In genomic region chr20:44683263-44684046, GRCh38 we compare ENCODE assay signal across 8 cellular contexts. TPM values are rescaled to one million over a fixed set of nuclear protein-coding genes. Genes with fewer than 3 reads are reported as not detected.
DNase-seq lines count a peak whose midpoint lies in the region; ATAC-seq, FAIRE-seq and TF ChIP-seq lines count a peak whose summit lies in the region.

No MANE protein-coding gene starts in this region.

- ATAC-seq in HG02938 (IDR thresholded peaks at IDR 0.05; ENCODE audit: unreplicated experiment) (no peak), GM19395 (IDR thresholded peaks at IDR 0.05; ENCODE audit: unreplicated experiment) (no peak)

- H3K4me1 ChIP-seq in HEK293 (ENCODE audit: control insufficient read depth, insufficient read depth, low read length), result no peaks in the 10 kb centered on the region; the same call in 1 of the 2 replicates

- H3K9me3 ChIP-seq in HEK293 (ENCODE audit: control insufficient read depth, insufficient read depth, low read depth, low read length), result no peaks in the 10 kb centered on the region

- H3K36me3 ChIP-seq in HEK293 (ENCODE audit: control insufficient read depth in 2 of 2, insufficient read depth in 1 of 2, low read length in 2 of 2), result no peaks in the 10 kb centered on the region

- CTCF ChIA-PET in HEK293 (lab: Yijun Ruan, JAX), result interaction anchor here (0.5 to 7.6 kb wide), 46 partner anchors 9 to 566 kb away, joined by 3 to 208 read pairs (median 4); partner anchors contain the start of genes CCN5 and KCNK15

- H3K27ac ChIP-seq in HEK293 (ENCODE audit: extremely low read depth, low read depth, low read length), result no peak overlapping the region

- FAIRE-seq in D721Med (lab: Jason Lieb, UNC), result no peak

- DNase-seq in D721Med (ENCODE audit: insufficient read length, low spot score) (peak; percentile 66), NCI-H69 (lab: John Stamatoyannopoulos, UW) (peak; percentile 67), fibroblast of the aortic adventitia (ENCODE audit: low read depth) (no peak), renal cortical epithelial cell (ENCODE audit: low read depth) (peak; percentile 53)
- DNase-seq in activated CD8-positive, alpha-beta memory T cell treated with anti-CD3 and anti-CD28 coated beads, Interleukin-2, amount 50 U/mL, for 1 hour (ENCODE audit: extremely low read depth), result peak; percentile 17

- H3K4me3 ChIP-seq in HEK293 (ENCODE audit: low read depth, low read length), result no peak overlapping the region
- H3K4me3 ChIP-seq in fibroblast of the aortic adventitia (ENCODE audit: low read depth, low read length), result no peak overlapping the region

- peak; percentile 49 for TF ChIP-seq CTCF in D721Med (IDR thresholded peaks at IDR 0.05; ENCODE audit: insufficient read depth, missing control alignments)
- peak; percentile 52; the same call in 1 of the 2 replicates for TF ChIP-seq CTCF in HEK293 (tag by site-specific recombination; IDR thresholded peaks at IDR 0.05)
- TF ChIP-seq CTCF in fibroblast of the aortic adventitia (IDR thresholded peaks at IDR 0.05; ENCODE audit: insufficient read depth, low read length), result peak; percentile 59

- POLR2A ChIA-PET in HEK293 (lab: Yijun Ruan, JAX), result interaction anchor here (0.6 to 1.3 kb wide), 2 partner anchors 31 to 295 kb away, joined by 3 read pairs; no protein-coding TSS in a partner anchor

TF ChIP-seq in HEK293, 187 proteins besides CTCF, POLR2A, EP300 and RAD21:
- 0 out of 2 replicates have a peak, but pooled peaks have one; percentile 27 for TF ChIP-seq SCRT2 (tag by site-specific recombination; IDR thresholded peaks at IDR 0.05)
- no peak for TF ChIP-seq EGR2 (tag by site-specific recombination; IDR thresholded peaks at IDR 0.05; ENCODE audit: low read depth)
- TF ChIP-seq ZNF366 (tag by site-specific recombination; conservative IDR thresholded peaks at IDR 0.05), result no peak
- TF ChIP-seq ZNF645 (tag by site-specific recombination; IDR thresholded peaks at IDR 0.05), result no peak
- no peak for TF ChIP-seq ZNF114 (tag by site-specific recombination; IDR thresholded peaks at IDR 0.05)
- no peak for TF ChIP-seq ZNF394 (tag by site-specific recombination; IDR thresholded peaks at IDR 0.05; ENCODE audit: borderline replicate concordance)
- TF ChIP-seq ZNF530 (tag by site-specific recombination; IDR thresholded peaks at IDR 0.05; ENCODE audit: low read depth), result no peak
- TF ChIP-seq ZNF658 (tag by site-specific recombination; IDR thresholded peaks at IDR 0.05), result no peak
- no peak for TF ChIP-seq ZFP37 (tag by site-specific recombination; IDR thresholded peaks at IDR 0.05)
- TF ChIP-seq ZNF561 (tag by site-specific recombination; IDR thresholded peaks at IDR 0.05; ENCODE audit: borderline replicate concordance), result peak; percentile 37; the same call in 1 of the 2 replicates
- no peak for TF ChIP-seq ZNF571 (tag by site-specific recombination; IDR thresholded peaks at IDR 0.05)
- no peak for TF ChIP-seq ZNF221 (tag by site-specific recombination; IDR thresholded peaks at IDR 0.05; ENCODE audit: borderline replicate concordance)
- 0 out of 2 replicates have a peak, but pooled peaks have one; percentile 16 for TF ChIP-seq PRDM10 (tag by site-specific recombination; IDR thresholded peaks at IDR 0.05)
- TF ChIP-seq YY1 (tag by site-specific recombination; IDR thresholded peaks at IDR 0.05), result 0 out of 2 replicates have a peak, but pooled peaks have one; percentile 29
- TF ChIP-seq ZNF404 (tag by site-specific recombination; IDR thresholded peaks at IDR 0.05), result no peak
- TF ChIP-seq ZNF747 (tag by site-specific recombination; IDR thresholded peaks at IDR 0.05), result no peak
- TF ChIP-seq ZNF580 (tag by site-specific recombination; IDR thresholded peaks at IDR 0.05), result no peak
- TF ChIP-seq ZNF133 (tag by site-specific recombination; IDR thresholded peaks at IDR 0.05), result no peak
- no peak for TF ChIP-seq GLI4 (tag by site-specific recombination; IDR thresholded peaks at IDR 0.05)
- TF ChIP-seq ZNF654 (tag by site-specific recombination; IDR thresholded peaks at IDR 0.05; ENCODE audit: low read depth), result peak; percentile 77
- no peak for TF ChIP-seq ZBTB21 (tag by site-specific recombination; IDR thresholded peaks at IDR 0.05)
- TF ChIP-seq ZEB2 (tag by site-specific recombination; IDR thresholded peaks at IDR 0.05), result 0 out of 2 replicates have a peak, but pooled peaks have one; percentile 44
- no peak for TF ChIP-seq ZNF112 (tag by site-specific recombination; IDR thresholded peaks at IDR 0.05)
- no peak for TF ChIP-seq ZNF223 (tag by site-specific recombination; IDR thresholded peaks at IDR 0.05)
- no peak for TF ChIP-seq ZNF10 (tag by site-specific recombination; IDR thresholded peaks at IDR 0.05)

RNA-seq across cellular contexts. Expression of gene CCN5, which starts 31.7 kb away (rescaled TPM):
- total RNA-seq in fibroblast of the aortic adventitia (ENCODE audit: low replicate concordance), result 67.9 and 266 TPM in 2 replicates
- 0.10 TPM in 1 of 2 replicates, not detected in the other for total RNA-seq in renal cortical epithelial cell

RNA-seq across cellular contexts. Expression of gene ADA, which starts 32.0 kb away (rescaled TPM):
- 4.6 and 11.8 TPM in 2 replicates for total RNA-seq in fibroblast of the aortic adventitia (ENCODE audit: low replicate concordance)
- 5.9 and 10.0 TPM in 2 replicates for total RNA-seq in renal cortical epithelial cell

Comparison
In these comparisons a context has a peak if more than half of its experiments do, and no peak if none do; other contexts are left out.
1. RNA of gene CCN5, which starts 31.7 kb away (total RNA-seq): 67.9 to 266 TPM in fibroblast of the aortic adventitia; 0.10 TPM in renal cortical epithelial cell; every median in the first group is over 10 times any median in the second.
2. Peak in every context shown above with its lines, with median percentiles within 50 percentile points of each other: CTCF ChIP-seq.